Comparison of ENCODE assay signal across 29 cellular contexts in genomic region chr16:87584271-87584670, GRCh38. TPM values are rescaled to one million over a fixed set of nuclear protein-coding genes. Genes with fewer than 3 reads are reported as not detected.
DNase-seq lines count a peak whose midpoint lies in the region; ATAC-seq, FAIRE-seq and TF ChIP-seq lines count a peak whose summit lies in the region.
"Had no signal": no experiment of that assay in that cellular context is flagged by ENCODE, and none has a peak within 500 bp of the region (broad histone marks: within the 10 kb centered on the region; RNA-seq: fewer than 3 reads in every experiment).

No MANE protein-coding gene starts in this region.

- no peak overlapping the region for H3K14ac ChIP-seq in neuronal stem cell (ENCODE audit: low read length)

- no CpG with 5 or more reads among the region's 7 CpGs for WGBS in neuronal stem cell (ENCODE audit: extremely low coverage in 2 of 2, insufficient read length in 2 of 2, insufficient replicate concordance in 1 of 2), 2 donors
- WGBS in hepatocyte (ENCODE audit: low lambda C conversion rate, missing lambda C conversion rate): 87% methylated on average over 7 of the region's 7 CpGs
- WGBS in esophagus muscularis mucosa: 83% methylated on average over 7 of the region's 7 CpGs

- no peak overlapping the region for H3K18ac ChIP-seq in neuronal stem cell (ENCODE audit: low read length)

- no peak overlapping the region for H2BK120ac ChIP-seq in neuronal stem cell (ENCODE audit: low read depth, low read length)

- H3K4me2 ChIP-seq in endothelial cell of umbilical vein (ENCODE audit: insufficient read depth, low read length) (peak overlapping the region; percentile 11), neuronal stem cell (ENCODE audit: insufficient read depth, low read length, poor library complexity, severe bottlenecking) (no peak overlapping the region), hepatocyte (no peak overlapping the region)

- H2AFZ ChIP-seq in endothelial cell of umbilical vein (ENCODE audit: low read depth, low read length) (no peak overlapping the region), neuronal stem cell (ENCODE audit: low read length) (no peak overlapping the region), hepatocyte (no peak overlapping the region)

- H3K27me3 ChIP-seq in endothelial cell of umbilical vein (ENCODE audit: control insufficient read depth in 2 of 2, insufficient read depth in 2 of 2, low read length in 2 of 2) (no peaks in the 10 kb centered on the region), neuronal stem cell (ENCODE audit: control insufficient read depth in 3 of 3, insufficient read depth in 3 of 3, low read depth in 1 of 3, low read length in 3 of 3) (peaks cover 0 to 52% (median 4%) of the 10 kb centered on the region in 3 experiments), hepatocyte (no peaks in the 10 kb centered on the region), esophagus muscularis mucosa (peaks cover 0 to 42% (median 0%) of the 10 kb centered on the region in 4 donors)
- H3K27me3 ChIP-seq: BE2C, Peyer's patch, thyroid gland had no signal

- BruUV-seq in endothelial cell of umbilical vein (replicated peaks; lab: Mats Ljungman, UMichigan): no TSS peak

- no peak overlapping the region for H4K91ac ChIP-seq in neuronal stem cell (ENCODE audit: low read depth, low read length, poor library complexity)

- H3K36me3 ChIP-seq in endothelial cell of umbilical vein (ENCODE audit: control insufficient read depth in 2 of 2, extremely low read depth in 1 of 2, insufficient read depth in 2 of 2, low read length in 2 of 2) (no peaks in the 10 kb centered on the region), neuronal stem cell (replicated peaks in 1 of 2; ENCODE audit: control insufficient read depth in 2 of 2, insufficient read depth in 2 of 2, low read length in 2 of 2) (no peaks in the 10 kb centered on the region), hepatocyte (replicated peaks; ENCODE audit: insufficient read depth, low read depth) (no peaks in the 10 kb centered on the region), esophagus muscularis mucosa (no peaks in the 10 kb centered on the region)
- H3K36me3 ChIP-seq: BE2C, gastrocnemius medialis, Peyer's patch, thyroid gland had no signal

- H2BK5ac ChIP-seq in neuronal stem cell (ENCODE audit: low read length): peak overlapping the region; percentile 85

- no peak overlapping the region for H2AK5ac ChIP-seq in neuronal stem cell (ENCODE audit: low read depth, low read length)

- peaks cover 27% of the 10 kb centered on the region for H3K4me1 ChIP-seq in endothelial cell of umbilical vein (ENCODE audit: control insufficient read depth, extremely low read depth, insufficient read depth, low read length)
- H3K4me1 ChIP-seq in neuronal stem cell (ENCODE audit: control insufficient read depth in 2 of 2, insufficient read depth in 1 of 2, low read depth in 1 of 2, low read length in 2 of 2): peaks cover 10 to 12% of the 10 kb centered on the region in 2 donors
- H3K4me1 ChIP-seq in hepatocyte (ENCODE audit: insufficient read depth): peaks cover 14% of the 10 kb centered on the region
- H3K4me1 ChIP-seq in esophagus muscularis mucosa: peaks cover 13 to 40% (median 37%) of the 10 kb centered on the region in 4 donors

- peak; percentile 71 for FAIRE-seq in endothelial cell of umbilical vein (lab: Jason Lieb, UNC)
- FAIRE-seq: A204.1, GM12892, HepG2, keratinocyte had no signal

- no peak overlapping the region for H3K27ac ChIP-seq in endothelial cell of umbilical vein (ENCODE audit: insufficient read depth, low read depth, low read length)
- no peak overlapping the region for H3K27ac ChIP-seq in neuronal stem cell (replicated peaks; ENCODE audit: low read length)
- H3K27ac ChIP-seq in hepatocyte: no peak overlapping the region
- no peak overlapping the region for H3K27ac ChIP-seq in esophagus muscularis mucosa (replicated peaks in 1 of 4)
- H3K27ac ChIP-seq: gastrocnemius medialis, thyroid gland had no signal

- no peaks in the 10 kb centered on the region for H3K9me1 ChIP-seq in endothelial cell of umbilical vein (replicated peaks; ENCODE audit: control insufficient read depth, extremely low read depth, insufficient read depth, low read length)

- no peak for TF ChIP-seq CTCF in endothelial cell of umbilical vein (IDR thresholded peaks at IDR 0.05; ENCODE audit: extremely low read depth in 1 of 2, insufficient read depth in 1 of 2, low read depth in 1 of 2, low read length in 2 of 2)
- TF ChIP-seq CTCF in hepatocyte (IDR thresholded peaks at IDR 0.05; ENCODE audit: poor library complexity): no peak
- no peak for TF ChIP-seq CTCF in esophagus muscularis mucosa (IDR thresholded peaks at IDR 0.05)

- no peak overlapping the region for H2BK15ac ChIP-seq in neuronal stem cell (ENCODE audit: low read length)

- H3K23ac ChIP-seq in neuronal stem cell (ENCODE audit: low read depth, low read length, poor library complexity): no peak overlapping the region

- H2BK12ac ChIP-seq in neuronal stem cell (ENCODE audit: low read length): no peak overlapping the region

- no peak overlapping the region for H3K9ac ChIP-seq in endothelial cell of umbilical vein (replicated peaks; ENCODE audit: extremely low read depth, insufficient read depth, low read length)
- no peak overlapping the region for H3K9ac ChIP-seq in neuronal stem cell (ENCODE audit: low read depth, low read length, poor library complexity)

- H3K4ac ChIP-seq in neuronal stem cell (ENCODE audit: low read length): no peak overlapping the region

- TF ChIP-seq POLR2A in endothelial cell of umbilical vein (IDR thresholded peaks at IDR 0.05; ENCODE audit: low read depth, low read length) (no peak), esophagus muscularis mucosa (IDR thresholded peaks at IDR 0.05; ENCODE audit: low read depth) (no peak)

- no peak for TF ChIP-seq EP300 in esophagus muscularis mucosa (IDR thresholded peaks at IDR 0.05)

- H3K79me2 ChIP-seq in endothelial cell of umbilical vein (ENCODE audit: control insufficient read depth, insufficient read depth, low read length): no peaks in the 10 kb centered on the region
- no peaks in the 10 kb centered on the region for H3K79me2 ChIP-seq in hepatocyte

- no peaks in the 10 kb centered on the region for H3K9me2 ChIP-seq in hepatocyte (replicated peaks; ENCODE audit: insufficient read depth)

- no peak overlapping the region for H4K8ac ChIP-seq in neuronal stem cell (ENCODE audit: low read depth, low read length)

- no peaks in the 10 kb centered on the region for H3K9me3 ChIP-seq in endothelial cell of umbilical vein (replicated peaks; ENCODE audit: control insufficient read depth, insufficient read depth, low read length)
- H3K9me3 ChIP-seq in neuronal stem cell (replicated peaks in 1 of 2; ENCODE audit: control insufficient read depth in 2 of 2, insufficient read depth in 1 of 2, low read depth in 1 of 2, low read length in 2 of 2): no peaks in the 10 kb centered on the region
- H3K9me3 ChIP-seq in hepatocyte (ENCODE audit: low read depth): no peaks in the 10 kb centered on the region
- no peaks in the 10 kb centered on the region for H3K9me3 ChIP-seq in esophagus muscularis mucosa
- H3K9me3 ChIP-seq: BE2C, gastrocnemius medialis, Peyer's patch, thyroid gland had no signal

- POLR2A ChIA-PET in endothelial cell of umbilical vein (lab: Charles Lee): no interaction called here

- H3K79me1 ChIP-seq in neuronal stem cell (ENCODE audit: low read depth, low read length): no peaks in the 10 kb centered on the region

- DNase-seq in AG08396 (ENCODE audit: low spot score) (peak; percentile 67), endothelial cell of umbilical vein (ENCODE audit: low read depth, low spot score) (peak; percentile 71), neuronal stem cell (ENCODE audit: low spot score) (no peak), hepatocyte (ENCODE audit: low spot score) (no peak), esophagus muscularis mucosa (ENCODE audit: extremely low spot score) (no peak)
- DNase-seq: activated CD4-positive, alpha-beta T cell treated with anti-CD3 and anti-CD28 coated beads for 48 hours; activated CD8-positive, alpha-beta memory T cell treated with anti-CD3 and anti-CD28 coated beads, Interleukin-2, amount 10 ng/mL, durations not matched to agents 7 days and 5 days; BE2C; DMS79 treated with DMSO at 0.1 percent for 48 hours; gastrocnemius medialis; mammary epithelial cell; NCI-H1417; NCI-H2107; nucleus accumbens; Peyer's patch; retina; stimulated activated CD4-positive, alpha-beta T cell treated with anti-CD3 and anti-CD28 coated beads, Interleukin-4, amount 100 ng/mL, for 24 hours; stimulated activated naive CD8-positive, alpha-beta T cell treated with anti-CD3 and anti-CD28 coated beads, Interleukin-15, Interleukin-2, amounts not matched to agents 100 U/mL and 50 U/mL, for 24 hours; T-helper 17 cell; thyroid gland had no signal

- CTCF ChIA-PET in endothelial cell of umbilical vein (lab: Charles Lee): interaction anchor here (0.5 to 8.2 kb wide), 5 partner anchors 9 to 183 kb away, joined by 3 to 198 read pairs (median 6); partner anchors contain the start of gene KLHDC4

- H3K4me3 ChIP-seq in endothelial cell of umbilical vein (replicated peaks in 1 of 3; ENCODE audit: insufficient read depth in 1 of 3, low read depth in 1 of 3, low read length in 3 of 3): no peak overlapping the region
- H3K4me3 ChIP-seq in neuronal stem cell (ENCODE audit: low read length in 2 of 2): no peak overlapping the region
- no peak overlapping the region for H3K4me3 ChIP-seq in hepatocyte
- H3K4me3 ChIP-seq in esophagus muscularis mucosa: no peak overlapping the region
- H3K4me3 ChIP-seq: coronary artery, gastrocnemius medialis, Peyer's patch, thyroid gland had no signal

- H4K20me1 ChIP-seq in endothelial cell of umbilical vein (replicated peaks; ENCODE audit: control insufficient read depth, extremely low read depth, insufficient read depth, low read length) (no peaks in the 10 kb centered on the region), hepatocyte (ENCODE audit: insufficient read depth, poor library complexity, severe bottlenecking) (no peaks in the 10 kb centered on the region)

- no peak for ATAC-seq in HG03280 (IDR thresholded peaks at IDR 0.05; ENCODE audit: unreplicated experiment)
- no peak for ATAC-seq in GM21447 (IDR thresholded peaks at IDR 0.05; ENCODE audit: unreplicated experiment)
- ATAC-seq: activated CD8-positive, alpha-beta memory T cell treated with anti-CD3 and anti-CD28 coated beads, Interleukin-2, amount 10 ng/mL, durations not matched to agents 7 days and 5 days; activated naive CD4-positive, alpha-beta T cell treated with anti-CD3 and anti-CD28 coated beads, Interleukin-2, amount 50 U/mL, for 72 hours; gastrocnemius medialis; HepG2; stimulated activated naive CD8-positive, alpha-beta T cell treated with anti-CD3 and anti-CD28 coated beads, Interleukin-15, Interleukin-2, amounts not matched to agents 100 U/mL and 50 U/mL, for 24 hours; T-helper 17 cell had no signal

- intact Hi-C loops in endothelial cell of umbilical vein (cut with micrococcal nuclease): no loop called here
- intact Hi-C loops in esophagus muscularis mucosa (cut with DNase I): no loop called here

- dilution Hi-C loops in endothelial cell of umbilical vein (cut with MboI; ENCODE audit: extremely low pct_ligation_motif_present, low sequenced_read_pairs): no loop called here

RNA-seq across cellular contexts. Expression of gene JPH3, which starts 18.0 kb away (rescaled TPM):
- 4.5 TPM for polyA plus RNA-seq in PFSK-1 (2012; ENCODE audit: insufficient read length, low read depth)
- 0.09 and 0.22 TPM in 2 replicates for total RNA-seq in endothelial cell of umbilical vein
- polyA plus RNA-seq in endothelial cell of umbilical vein: 0.30 and 0.35 TPM in 2 replicates
- polyA plus RNA-seq in endothelial cell of umbilical vein (2011; cell fraction: cytosol; rRNA removed): 0.21 and 0.44 TPM in 2 replicates
- polyA plus RNA-seq in endothelial cell of umbilical vein (2011; cell fraction: nucleus; rRNA removed): 0.13 and 0.29 TPM in 2 replicates
- 0.32 and 1.4 TPM in 2 replicates for polyA plus RNA-seq in endothelial cell of umbilical vein (2012)
- 0.25 and 0.27 TPM in 2 replicates for polyA minus RNA-seq in endothelial cell of umbilical vein
- polyA minus RNA-seq in endothelial cell of umbilical vein (2011; cell fraction: cytosol; rRNA and poly(A)+ RNA removed): 0.61 TPM
- 0.14 TPM in 1 of 2 replicates, not detected in the other for polyA minus RNA-seq in endothelial cell of umbilical vein (2011; cell fraction: nucleus; rRNA and poly(A)+ RNA removed)
- polyA plus RNA-seq in neuronal stem cell (2013, experiment 1 of 2): 18.1 TPM
- polyA plus RNA-seq in neuronal stem cell (2013, experiment 2 of 2): 17.6 TPM
- 2.3 and 4.8 TPM in 2 replicates for total RNA-seq in hepatocyte
- 1.8 and 2.5 TPM in 2 replicates for polyA plus RNA-seq in hepatocyte
- total RNA-seq in esophagus muscularis mucosa: 1 to 10 TPM in 1 of 4 donors, under 1 TPM in 3; 0.42 to 2.2 (median 0.54) TPM
- total RNA-seq: activated CD8-positive, alpha-beta memory T cell treated with anti-CD3 and anti-CD28 coated beads, Interleukin-2, amount 10 ng/mL, durations not matched to agents 7 days and 5 days; gastrocnemius medialis; HepG2; mammary epithelial cell had no signal
- polyA plus RNA-seq: HepG2, keratinocyte, mammary epithelial cell had no signal

Comparison
In these comparisons a context has a peak if more than half of its experiments do, and no peak if none do; other contexts are left out.
1. DNase-seq: peak in AG08396 (single experiment) and endothelial cell of umbilical vein (single experiment); none in neuronal stem cell (single experiment), hepatocyte (single experiment) and esophagus muscularis mucosa (single experiment).